Comparison of ENCODE assay signal across 23 cellular contexts in the genomic region with DNA sequence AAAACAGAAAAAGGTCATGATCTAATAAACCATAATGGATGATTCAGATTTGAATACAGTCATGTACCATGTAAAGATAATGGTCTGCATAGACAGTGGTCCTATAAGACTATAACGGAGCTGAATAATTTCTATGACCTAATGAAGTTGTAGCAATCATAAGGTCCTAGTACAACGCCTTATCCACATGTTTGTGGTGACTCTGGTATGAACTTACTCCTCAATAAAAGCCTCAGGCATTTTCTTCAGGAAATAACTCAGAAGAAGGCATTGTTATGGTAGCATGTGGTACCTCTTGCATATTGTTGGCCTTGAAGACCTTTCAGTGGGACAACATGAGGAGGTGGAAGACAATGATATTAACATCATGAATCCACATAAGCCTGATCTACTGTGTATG.
"Had no signal": no experiment of that assay in that cellular context is flagged by ENCODE, and none has a peak within 500 bp of the region (broad histone marks: within the 10 kb centered on the region; RNA-seq: fewer than 3 reads in every experiment).

No MANE protein-coding gene starts in this region.

- H3K4me3 Mint-ChIP-seq: activated CD8-positive, alpha-beta T cell treated with anti-CD3 and anti-CD28 coated beads for 36 hours; activated naive CD8-positive, alpha-beta T cell treated with anti-CD3 and anti-CD28 coated beads, Interleukin-2, amount 10 ng/mL, durations not matched to agents 7 days and 5 days; nephron; stimulated activated naive B cell treated with anti-CD40 and anti-IgM and Interleukin-4, amounts not matched to agents 10 μg/mL and 1 μg/mL and 100 μg/mL, for 72 hours had no signal

- H3K4me3 ChIP-seq: ascending aorta, left ventricle myocardium inferior, skin epidermis, thyroid gland, uterus had no signal

- H3K27me3 ChIP-seq: ascending aorta, thyroid gland, uterus had no signal

- DNase-seq: activated CD4-positive, alpha-beta T cell treated with anti-CD3 and anti-CD28 coated beads for 4 hours; activated CD8-positive, alpha-beta memory T cell treated with anti-CD3 and anti-CD28 coated beads, Interleukin-2, amount 50 U/mL, for 48 hours; activated CD8-positive, alpha-beta T cell treated with anti-CD3 and anti-CD28 coated beads for 36 hours; activated gamma-delta T cell treated with Interleukin-2 at 50 U/mL for 16 hours; activated naive CD8-positive, alpha-beta T cell treated with anti-CD3 and anti-CD28 coated beads, Interleukin-2, amount 10 ng/mL, durations not matched to agents 7 days and 5 days; dermis blood vessel endothelial cell; hippocampal formation; kidney; left ventricle myocardium inferior; mesendoderm; occipital lobe; right cardiac atrium; stimulated activated CD4-positive, alpha-beta T cell treated with anti-CD3 and anti-CD28 coated beads, Interleukin-15, amount 100 ng/mL, for 24 hours; stimulated activated CD4-positive, alpha-beta T cell treated with anti-CD3 and anti-CD28 coated beads, Interleukin-4, amount 100 ng/mL, for 1 hour; stimulated activated naive B cell treated with anti-CD40 and anti-IgM and Interleukin-4, amounts not matched to agents 10 μg/mL and 1 μg/mL and 100 μg/mL, for 72 hours; T-helper 2 cell; thyroid gland; uterus had no signal

- H3K36me3 ChIP-seq: ascending aorta, left ventricle myocardium inferior, thyroid gland, uterus had no signal

- H3K4me1 ChIP-seq: ascending aorta, left ventricle myocardium inferior, thyroid gland, uterus had no signal

- H3K9me3 Mint-ChIP-seq: nephron had no signal

- H3K27ac ChIP-seq: ascending aorta, epithelial cell of prostate, left ventricle myocardium inferior, skin epidermis, thyroid gland, uterus had no signal

- H3K27me3 Mint-ChIP-seq: activated CD8-positive, alpha-beta T cell treated with anti-CD3 and anti-CD28 coated beads for 36 hours; activated naive CD8-positive, alpha-beta T cell treated with anti-CD3 and anti-CD28 coated beads, Interleukin-2, amount 10 ng/mL, durations not matched to agents 7 days and 5 days; progenitor cell of endocrine pancreas; stimulated activated naive B cell treated with anti-CD40 and anti-IgM and Interleukin-4, amounts not matched to agents 10 μg/mL and 1 μg/mL and 100 μg/mL, for 72 hours had no signal

- ATAC-seq: activated CD8-positive, alpha-beta T cell treated with anti-CD3 and anti-CD28 coated beads for 36 hours; right cardiac atrium; stimulated activated naive B cell treated with anti-CD40 and anti-IgM and Interleukin-4, amounts not matched to agents 10 μg/mL and 1 μg/mL and 100 μg/mL, for 72 hours had no signal

- H3K9me3 ChIP-seq: ascending aorta, left ventricle myocardium inferior, thyroid gland, uterus had no signal

- H3K36me3 Mint-ChIP-seq: activated naive CD8-positive, alpha-beta T cell treated with anti-CD3 and anti-CD28 coated beads, Interleukin-2, amount 10 ng/mL, durations not matched to agents 7 days and 5 days; stimulated activated naive B cell treated with anti-CD40 and anti-IgM and Interleukin-4, amounts not matched to agents 10 μg/mL and 1 μg/mL and 100 μg/mL, for 72 hours had no signal

- H3K27ac Mint-ChIP-seq: activated CD8-positive, alpha-beta T cell treated with anti-CD3 and anti-CD28 coated beads for 36 hours; activated naive CD8-positive, alpha-beta T cell treated with anti-CD3 and anti-CD28 coated beads, Interleukin-2, amount 10 ng/mL, durations not matched to agents 7 days and 5 days; nephron; progenitor cell of endocrine pancreas; stimulated activated naive B cell treated with anti-CD40 and anti-IgM and Interleukin-4, amounts not matched to agents 10 μg/mL and 1 μg/mL and 100 μg/mL, for 72 hours had no signal

- H3K4me1 Mint-ChIP-seq: activated naive CD8-positive, alpha-beta T cell treated with anti-CD3 and anti-CD28 coated beads, Interleukin-2, amount 10 ng/mL, durations not matched to agents 7 days and 5 days; stimulated activated naive B cell treated with anti-CD40 and anti-IgM and Interleukin-4, amounts not matched to agents 10 μg/mL and 1 μg/mL and 100 μg/mL, for 72 hours had no signal
